Comparison of ENCODE assay signal across 28 cellular contexts in the genomic region with DNA sequence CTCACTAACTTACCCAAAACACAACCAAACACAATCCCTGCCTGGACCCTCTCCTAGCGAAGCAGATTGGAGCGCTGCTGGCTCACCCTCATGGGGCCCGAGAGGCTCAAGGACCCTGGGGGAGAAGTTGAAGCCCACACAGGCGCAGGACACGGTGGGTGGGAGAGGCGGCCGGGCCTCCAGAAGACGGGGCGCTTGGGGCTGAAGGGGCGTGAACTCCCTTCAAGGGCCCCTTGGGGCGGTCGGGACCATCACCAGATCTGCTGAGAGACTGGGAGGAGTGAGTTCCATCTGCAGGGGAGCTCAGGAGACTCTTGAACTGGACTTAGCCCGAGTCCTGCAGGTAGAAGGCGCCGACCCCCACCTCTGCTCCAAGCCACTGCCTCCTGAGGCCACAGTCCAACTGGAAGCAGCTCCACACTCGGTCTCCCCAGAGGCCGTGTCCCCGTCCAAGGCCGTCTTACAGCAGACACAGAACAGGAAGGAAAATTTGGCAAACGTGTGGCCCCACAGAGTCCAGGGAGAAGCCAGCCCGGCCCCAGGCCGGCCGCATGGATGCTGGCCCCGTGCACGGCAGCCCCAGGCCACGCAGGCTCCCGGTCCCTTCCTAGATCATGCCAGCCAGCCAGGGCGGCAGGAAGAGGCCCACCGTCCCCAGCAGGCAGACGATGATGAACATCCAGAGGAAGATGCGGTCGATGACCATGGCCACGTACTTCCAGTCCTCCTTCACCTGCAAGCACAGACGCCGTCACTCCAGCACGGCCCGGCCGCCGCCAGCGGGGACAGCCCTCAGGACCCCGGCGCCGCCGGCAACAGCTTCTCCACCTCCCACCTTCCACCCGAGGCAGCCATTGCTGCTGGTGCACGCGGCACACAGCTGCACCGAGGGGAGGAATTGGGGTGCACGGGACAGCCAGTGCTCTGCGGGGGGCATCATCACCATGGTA. TPM values are rescaled to one million over a fixed set of nuclear protein-coding genes. Genes with fewer than 3 reads are reported as not detected.
A peak's percentile ranks its signal among the peaks of the same experiment; 100 is the strongest.
DNase-seq lines count a peak whose midpoint lies in the region; ATAC-seq, FAIRE-seq and TF ChIP-seq lines count a peak whose summit lies in the region.
"Had no signal": no experiment of that assay in that cellular context is flagged by ENCODE, and none has a peak within 500 bp of the region (broad histone marks: within the 10 kb centered on the region; RNA-seq: fewer than 3 reads in every experiment).

No MANE protein-coding gene starts in this region.

- POLR2A ChIA-PET in HepG2 (lab: Yijun Ruan, JAX), result no interaction called here

- H3K4me2 ChIP-seq in BLaER1 treated with 17β-estradiol and CSF1 and Interleukin-3, amounts not matched to agents 10 nM and 100 nM, result peak overlapping the region in 8 of 11 experiments; percentile 44 to 82 (median 70); a peak in 16 of 22 replicates
- no peak overlapping the region for H3K4me2 ChIP-seq in HepG2 (ENCODE audit: low read depth, low read length)
- H3K4me2 ChIP-seq: A549, PC-9 had no signal

- H3K4me3 ChIP-seq in BLaER1 treated with 17β-estradiol and CSF1 and Interleukin-3, amounts not matched to agents 10 nM and 100 nM, result no peak overlapping the region
- no peak overlapping the region for H3K4me3 ChIP-seq in NT2/D1 (ENCODE audit: insufficient read length, low read depth)
- H3K4me3 ChIP-seq in HepG2 (replicated peaks in 1 of 3; ENCODE audit: insufficient read depth in 1 of 3, low read depth in 2 of 3, low read length in 3 of 3), result no peak overlapping the region
- no peak overlapping the region for H3K4me3 ChIP-seq in thyroid gland (replicated peaks in 1 of 3)
- H3K4me3 ChIP-seq: A549, GM23248, PC-9 had no signal

- H3K4me3 Mint-ChIP-seq in CD14-positive monocyte, result no peak overlapping the region
- H3K4me3 Mint-ChIP-seq: CD8-positive, alpha-beta memory T cell; H9 had no signal

- TF ChIP-seq POLR2A in HepG2 (IDR thresholded peaks at IDR 0.05; ENCODE audit: insufficient read depth in 1 of 2, low read depth in 2 of 2, low read length in 2 of 2) (no peak), thyroid gland (IDR thresholded peaks at IDR 0.05) (no peak)

- H3K4me1 ChIP-seq in BLaER1 treated with 17β-estradiol and CSF1 and Interleukin-3, amounts not matched to agents 10 nM and 100 nM, result peaks cover 0 to 23% (median 20%) of the 10 kb centered on the region in 10 experiments; a peak in 17 of 20 replicates
- H3K4me1 ChIP-seq in NT2/D1 (ENCODE audit: insufficient read depth, insufficient read length) (peaks cover 13% of the 10 kb centered on the region), HepG2 (ENCODE audit: insufficient read depth, low read length) (no peaks in the 10 kb centered on the region), thyroid gland (peaks cover 11 to 17% of the 10 kb centered on the region in 2 donors)
- H3K4me1 ChIP-seq: A549 had no signal

- intact Hi-C loops in HepG2 (cut with micrococcal nuclease; ENCODE audit: unreplicated experiment) (no loop called here), thyroid gland (cut with DNase I) (no loop called here), CD14-positive monocyte (cut with micrococcal nuclease) (no loop called here)

- no peaks in the 10 kb centered on the region for H3K36me3 ChIP-seq in BLaER1 treated with 17β-estradiol and CSF1 and Interleukin-3, amounts not matched to agents 10 nM and 100 nM
- H3K36me3 ChIP-seq in NT2/D1 (ENCODE audit: insufficient read depth, insufficient read length, low read length) (peaks cover 3% of the 10 kb centered on the region), HepG2 (replicated peaks in 1 of 2; ENCODE audit: control insufficient read depth in 1 of 2, insufficient read depth in 2 of 2, low read length in 2 of 2) (no peaks in the 10 kb centered on the region), thyroid gland (no peaks in the 10 kb centered on the region)

- no peak for FAIRE-seq in HepG2 (lab: Jason Lieb, UNC)
- FAIRE-seq: A549, GM19239 had no signal

- TF ChIP-seq CTCF in HepG2 (CRISPR knock-in tag; IDR thresholded peaks at IDR 0.05), result no peak
- TF ChIP-seq CTCF in thyroid gland (IDR thresholded peaks at IDR 0.05), result no peak
- TF ChIP-seq CTCF in CD14-positive monocyte (IDR thresholded peaks at IDR 0.05), result no peak

- TF ChIP-seq EP300 in HepG2 (IDR thresholded peaks at IDR 0.05; ENCODE audit: low read depth in 2 of 2, low read length in 2 of 2) (no peak), HepG2 (CRISPR knock-in tag; IDR thresholded peaks at IDR 0.05; ENCODE audit: borderline replicate concordance) (no peak)

- H3K27me3 Mint-ChIP-seq in CD14-positive monocyte (ENCODE audit: low read depth in 3 of 3), result peaks cover 0 to 7% (median 7%) of the 10 kb centered on the region in 3 donors

- 53% methylated on average over 39 of the region's 50 CpGs for WGBS in HepG2 (ENCODE audit: low lambda C conversion rate)
- 68% methylated on average over 32 to 38 of the region's 50 CpGs for WGBS in thyroid gland, 2 donors

- no peak for TF ChIP-seq RAD21 in HepG2 (CRISPR knock-in tag; IDR thresholded peaks at IDR 0.05)

- H3K36me3 Mint-ChIP-seq in CD14-positive monocyte, result no peaks in the 10 kb centered on the region
- H3K36me3 Mint-ChIP-seq: CD8-positive, alpha-beta memory T cell had no signal

- peaks cover 0 to 18% (median 0%) of the 10 kb centered on the region in 11 experiments; a peak in 4 of 22 replicates for H4K20me1 ChIP-seq in BLaER1 treated with 17β-estradiol and CSF1 and Interleukin-3, amounts not matched to agents 10 nM and 100 nM
- no peaks in the 10 kb centered on the region; the same call in 1 of the 2 replicates for H4K20me1 ChIP-seq in HepG2 (ENCODE audit: insufficient read depth, low read length)

- H3K9me3 ChIP-seq in BLaER1 treated with 17β-estradiol and CSF1 and Interleukin-3, amounts not matched to agents 10 nM and 100 nM (replicated peaks in 1 of 11), result peaks cover 0 to 9% (median 0%) of the 10 kb centered on the region in 11 experiments; a peak in 8 of 22 replicates
- peaks cover 8% of the 10 kb centered on the region; the same call in 1 of the 2 replicates for H3K9me3 ChIP-seq in NT2/D1 (ENCODE audit: insufficient read depth, low read length)
- no peaks in the 10 kb centered on the region for H3K9me3 ChIP-seq in HepG2 (ENCODE audit: low read length)
- H3K9me3 ChIP-seq in thyroid gland, result no peaks in the 10 kb centered on the region
- H3K9me3 ChIP-seq: A549 had no signal

- H3K9ac ChIP-seq in BLaER1 treated with 17β-estradiol and CSF1 and Interleukin-3, amounts not matched to agents 10 nM and 100 nM, result peak overlapping the region in 1 of 11 experiments; percentile 38; a peak in 1 of 22 replicates
- H3K9ac ChIP-seq in NT2/D1 (ENCODE audit: insufficient read length, low read depth), result peak overlapping the region; percentile 10
- no peak overlapping the region for H3K9ac ChIP-seq in HepG2 (ENCODE audit: insufficient read depth, low read depth, low read length)
- H3K9ac ChIP-seq: GM23248 had no signal

- H3K27ac Mint-ChIP-seq in CD14-positive monocyte, result peak overlapping the region in 1 of 7 donors; percentile 45
- H3K27ac Mint-ChIP-seq: CD8-positive, alpha-beta memory T cell; H9 had no signal

- peaks cover 0 to 18% (median 0%) of the 10 kb centered on the region in 11 experiments; a peak in 7 of 22 replicates for H3K27me3 ChIP-seq in BLaER1 treated with 17β-estradiol and CSF1 and Interleukin-3, amounts not matched to agents 10 nM and 100 nM
- H3K27me3 ChIP-seq in NT2/D1 (ENCODE audit: insufficient read depth, insufficient read length) (no peaks in the 10 kb centered on the region), HepG2 (ENCODE audit: control insufficient read depth in 1 of 2, insufficient read depth in 2 of 2, low read length in 2 of 2) (peaks cover 15 to 69% of the 10 kb centered on the region in 2 experiments), thyroid gland (no peaks in the 10 kb centered on the region)

- ATAC-seq in HepG2 (peak; percentile 24), GM21576 (IDR thresholded peaks at IDR 0.05; ENCODE audit: unreplicated experiment) (no peak)
- ATAC-seq: A549 had no signal

- in situ Hi-C loops in HepG2 (cut with HindIII; ENCODE audit: extremely low pct_ligation_motif_present, low pct_unique_long_range_greater_than_20kb), result no loop called here

- BruUV-seq in HepG2 (replicated peaks; lab: Mats Ljungman, UMichigan), result no TSS peak

- no peak overlapping the region for H2AFZ ChIP-seq in HepG2 (ENCODE audit: low read length)
- H2AFZ ChIP-seq: GM23248, PC-9 had no signal

- H3K9me3 Mint-ChIP-seq in CD14-positive monocyte, result peaks cover 7 to 14% (median 12%) of the 10 kb centered on the region in 7 donors
- H3K9me3 Mint-ChIP-seq: CD8-positive, alpha-beta memory T cell had no signal

- CTCF ChIA-PET in HepG2 (lab: Yijun Ruan, JAX; ENCODE audit: low intra/inter-chr PET ratio, low total read pairs), result no interaction called here

- H3K27ac ChIP-seq in BLaER1 treated with 17β-estradiol and CSF1 and Interleukin-3, amounts not matched to agents 10 nM and 100 nM, result no peak overlapping the region
- no peak overlapping the region for H3K27ac ChIP-seq in HepG2 (ENCODE audit: extremely low read length, insufficient read depth, low read length)
- no peak overlapping the region for H3K27ac ChIP-seq in thyroid gland
- H3K27ac ChIP-seq: A549, C4-2B, GM23248, PC-9 had no signal

- H3K4me1 Mint-ChIP-seq in CD14-positive monocyte, result no peaks in the 10 kb centered on the region
- H3K4me1 Mint-ChIP-seq: CD8-positive, alpha-beta memory T cell had no signal

- H3K79me2 ChIP-seq in HepG2 (ENCODE audit: insufficient read depth, low read length), result no peaks in the 10 kb centered on the region

- DNase-seq in NT2/D1 (ENCODE audit: low read depth, low spot score) (no peak), HepG2 (ENCODE audit: low spot score) (no peak), thyroid gland (peak; percentile 50 to 53), DMS114 treated with DMSO at 0.1 percent for 48 hours (lab: John Stamatoyannopoulos, UW; ENCODE audit: unreplicated experiment) (no peak), CD14-positive monocyte (ENCODE audit: low spot score) (no peak)
- DNase-seq: AML-193; CD8-positive, alpha-beta memory T cell; DMS153; DND-41; GM23248; H9; KBM-7; NCI-H1105 treated with DMSO at 0.1 percent for 48 hours; NCI-H146; NCI-H2029; NCI-H524 treated with DMSO at 0.1 percent for 48 hours; NCI-H82; NK-92 treated with Interleukin-12 subunit alpha and Interleukin-12 subunit beta, amount 100 ng/mL, for 24 hours; PC-9; SHP77 treated with DMSO at 0.1 percent for 48 hours had no signal

RNA-seq across cellular contexts. Expression of a gene that starts 14.7 kb away (rescaled TPM):
- total RNA-seq in HepG2 (2016; rRNA removed; fragmentation: Illumina TruSeq; extraction: Trizol) (not detected in 2 replicates), thyroid gland (1 to 10 TPM in 3 of 4 donors, under 1 TPM in 1; 0.54 to 6.3 (median 1.9) TPM)
- total RNA-seq in HepG2 (2016; cell fraction: cytosol; rRNA removed; fragmentation: Illumina TruSeq; extraction: Trizol; ENCODE audit: low read depth), result not detected in 2 replicates
- not detected in 2 replicates for total RNA-seq in HepG2 (2016; cell fraction: insoluble cytoplasmic fraction; rRNA removed; fragmentation: Illumina TruSeq; extraction: Trizol)
- total RNA-seq in HepG2 (2016; cell fraction: membrane; rRNA removed; fragmentation: Illumina TruSeq; extraction: Trizol), result not detected in 2 replicates
- total RNA-seq in HepG2 (2016; cell fraction: nucleus; rRNA removed; fragmentation: Illumina TruSeq; extraction: Trizol), result not detected in 2 replicates
- polyA plus RNA-seq in HepG2 (2011; rRNA removed) (not detected in 2 replicates), CD14-positive monocyte (not detected)
- polyA plus RNA-seq in HepG2 (2011; cell fraction: cytosol; rRNA removed), result 0.06 TPM in 1 of 2 replicates, not detected in the other
- polyA plus RNA-seq in HepG2 (2011; cell fraction: nucleus; rRNA removed), result 0.10 and 0.14 TPM in 2 replicates
- polyA plus RNA-seq in HepG2 (2012), result 0.11 TPM in 1 of 2 replicates, not detected in the other
- polyA plus RNA-seq in HepG2 (2016; cell fraction: cytosol; fragmentation: Illumina TruSeq; extraction: Trizol; ENCODE audit: low read depth), result not detected in 2 replicates
- not detected in 2 replicates for polyA plus RNA-seq in HepG2 (2016; cell fraction: insoluble cytoplasmic fraction; fragmentation: Illumina TruSeq; extraction: Trizol; ENCODE audit: low read depth)
- not detected in 2 replicates for polyA plus RNA-seq in HepG2 (2016; cell fraction: membrane; fragmentation: Illumina TruSeq; extraction: Trizol; ENCODE audit: low read depth)
- polyA plus RNA-seq in HepG2 (2016; cell fraction: nucleus; fragmentation: Illumina TruSeq; extraction: Trizol; ENCODE audit: insufficient read depth, low read depth), result not detected in 2 replicates
- not detected in 2 replicates for polyA minus RNA-seq in HepG2 (2011; rRNA and poly(A)+ RNA removed; ENCODE audit: low replicate concordance)
- not detected in 2 replicates for polyA minus RNA-seq in HepG2 (2011; cell fraction: cytosol; rRNA and poly(A)+ RNA removed)
- polyA minus RNA-seq in HepG2 (2011; cell fraction: nucleus; rRNA and poly(A)+ RNA removed), result not detected in 2 replicates
- total RNA-seq: CD8-positive, alpha-beta memory T cell; GM23248; HT1080; LHCN-M2; MCF 10A; PC-9 had no signal
- polyA plus RNA-seq: CD8-positive, alpha-beta memory T cell; GM23248 had no signal

RNA-seq across cellular contexts. Expression of a gene that starts 53.4 kb away (rescaled TPM):
- total RNA-seq in HepG2 (2016; rRNA removed; fragmentation: Illumina TruSeq; extraction: Trizol), result not detected in 2 replicates
- total RNA-seq in HepG2 (2016; cell fraction: cytosol; rRNA removed; fragmentation: Illumina TruSeq; extraction: Trizol; ENCODE audit: low read depth), result not detected in 2 replicates
- not detected in 2 replicates for total RNA-seq in HepG2 (2016; cell fraction: insoluble cytoplasmic fraction; rRNA removed; fragmentation: Illumina TruSeq; extraction: Trizol)
- not detected in 2 replicates for total RNA-seq in HepG2 (2016; cell fraction: membrane; rRNA removed; fragmentation: Illumina TruSeq; extraction: Trizol)
- not detected in 2 replicates for total RNA-seq in HepG2 (2016; cell fraction: nucleus; rRNA removed; fragmentation: Illumina TruSeq; extraction: Trizol)
- 0.03 TPM in 1 of 2 replicates, not detected in the other for polyA plus RNA-seq in HepG2 (2011; rRNA removed)
- 0.03 TPM in 1 of 2 replicates, not detected in the other for polyA plus RNA-seq in HepG2 (2011; cell fraction: cytosol; rRNA removed)
- 0.09 and 0.14 TPM in 2 replicates for polyA plus RNA-seq in HepG2 (2011; cell fraction: nucleus; rRNA removed)
- not detected in 2 replicates for polyA plus RNA-seq in HepG2 (2012)
- polyA plus RNA-seq in HepG2 (2016; cell fraction: cytosol; fragmentation: Illumina TruSeq; extraction: Trizol; ENCODE audit: low read depth), result not detected in 2 replicates
- not detected in 2 replicates for polyA plus RNA-seq in HepG2 (2016; cell fraction: insoluble cytoplasmic fraction; fragmentation: Illumina TruSeq; extraction: Trizol; ENCODE audit: low read depth)
- not detected in 2 replicates for polyA plus RNA-seq in HepG2 (2016; cell fraction: membrane; fragmentation: Illumina TruSeq; extraction: Trizol; ENCODE audit: low read depth)
- polyA plus RNA-seq in HepG2 (2016; cell fraction: nucleus; fragmentation: Illumina TruSeq; extraction: Trizol; ENCODE audit: insufficient read depth, low read depth), result not detected in 2 replicates
- not detected in 2 replicates for polyA minus RNA-seq in HepG2 (2011; rRNA and poly(A)+ RNA removed; ENCODE audit: low replicate concordance)
- polyA minus RNA-seq in HepG2 (2011; cell fraction: cytosol; rRNA and poly(A)+ RNA removed), result not detected in 2 replicates
- under 0.01 and 0.12 TPM in 2 replicates for polyA minus RNA-seq in HepG2 (2011; cell fraction: nucleus; rRNA and poly(A)+ RNA removed)
- total RNA-seq in thyroid gland, result under 1 TPM in 1 of 4 donors, not detected in 3; 0.13 TPM
- not detected for polyA plus RNA-seq in CD14-positive monocyte
- total RNA-seq: GM23248, HT1080, PC-9 had no signal
- polyA plus RNA-seq: CD8-positive, alpha-beta memory T cell; GM23248 had no signal

Comparison
In these comparisons a context has a peak if more than half of its experiments do, and no peak if none do; other contexts are left out.
1. DNase-seq: peak in thyroid gland (2 of 2); none in NT2/D1 (single experiment), HepG2 (single experiment), DMS114 treated with DMSO at 0.1 percent for 48 hours (single experiment) and CD14-positive monocyte (single experiment).